23 cellular contexts compared by ENCODE assay signal in genomic region chr12:131134523-131135310, GRCh38.
DNase-seq lines count a peak whose midpoint lies in the region; ATAC-seq and TF ChIP-seq lines count a peak whose summit lies in the region.
"Had no signal": no experiment of that assay in that cellular context is flagged by ENCODE, and none has a peak within 500 bp of the region (broad histone marks: within the 10 kb centered on the region; RNA-seq: fewer than 3 reads in every experiment).

No MANE protein-coding gene starts in this region.

- DNase-seq in right atrium auricular region (ENCODE audit: low spot score) (peak; percentile 49), heart right ventricle (no peak), left lobe of liver (ENCODE audit: low spot score) (peak; percentile 22), osteocyte (ENCODE audit: extremely low spot score, unreplicated experiment) (peak; percentile 46), NCI-H82 treated with DMSO at 0.1 percent for 48 hours (lab: John Stamatoyannopoulos, UW; ENCODE audit: unreplicated experiment) (no peak)
- no peak for DNase-seq in activated CD4-positive, alpha-beta T cell treated with anti-CD3 and anti-CD28 coated beads for 36 hours
- DNase-seq in NK-92 treated with Interleukin-12 subunit alpha and Interleukin-12 subunit beta, amount 100 ng/mL, for 24 hours (lab: John Stamatoyannopoulos, UW), result no peak
- DNase-seq: BE2C, COR-L47, DND-41, HCEC 1CT, KBM-7, MM.1S, NCI-H1092, NCI-H1436, NCI-H187 treated with DMSO at 0.1 percent for 48 hours, NCI-H2107, OCI-M1, SJCRH30 had no signal

- H3K4me3 Mint-ChIP-seq in osteocyte (ENCODE audit: unreplicated experiment), result no peak overlapping the region
- no peak overlapping the region for H3K4me3 Mint-ChIP-seq in activated CD4-positive, alpha-beta T cell treated with anti-CD3 and anti-CD28 coated beads for 36 hours
- H3K4me3 Mint-ChIP-seq: GM23338 had no signal

- CTCF ChIA-PET in activated CD4-positive, alpha-beta T cell treated with anti-CD3 and anti-CD28 coated beads for 36 hours (lab: Charles Lee), result interaction anchor here (1.1 to 4.9 kb wide), 2 partner anchors 18 to 30 kb away, joined by 6 to 102 read pairs; no protein-coding TSS in a partner anchor

- no peaks in the 10 kb centered on the region for H3K27me3 Mint-ChIP-seq in osteocyte (ENCODE audit: unreplicated experiment)
- no peaks in the 10 kb centered on the region for H3K27me3 Mint-ChIP-seq in activated CD4-positive, alpha-beta T cell treated with anti-CD3 and anti-CD28 coated beads for 36 hours

- peaks cover 9% of the 10 kb centered on the region for H3K4me1 Mint-ChIP-seq in osteocyte (ENCODE audit: unreplicated experiment)
- no peaks in the 10 kb centered on the region for H3K4me1 Mint-ChIP-seq in activated CD4-positive, alpha-beta T cell treated with anti-CD3 and anti-CD28 coated beads for 36 hours

- POLR2A ChIA-PET in activated CD4-positive, alpha-beta T cell treated with anti-CD3 and anti-CD28 coated beads for 36 hours (lab: Charles Lee), result no interaction called here

- H3K9me3 ChIP-seq in right atrium auricular region (no peaks in the 10 kb centered on the region), heart right ventricle (no peaks in the 10 kb centered on the region)
- H3K9me3 ChIP-seq: A549, BE2C, SJCRH30 had no signal

- H3K36me3 ChIP-seq in right atrium auricular region, result peaks cover 85% of the 10 kb centered on the region
- H3K36me3 ChIP-seq in heart right ventricle, result peaks cover 0 to 43% (median 0%) of the 10 kb centered on the region in 9 donors
- H3K36me3 ChIP-seq: BE2C, SJCRH30 had no signal

- TF ChIP-seq CTCF in right atrium auricular region (IDR thresholded peaks at IDR 0.05) (no peak), heart right ventricle (IDR thresholded peaks at IDR 0.05) (no peak), osteocyte (IDR thresholded peaks at IDR 0.05) (no peak)

- H3K27ac Mint-ChIP-seq in osteocyte (ENCODE audit: unreplicated experiment), result no peak overlapping the region
- H3K27ac Mint-ChIP-seq in activated CD4-positive, alpha-beta T cell treated with anti-CD3 and anti-CD28 coated beads for 36 hours, result no peak overlapping the region
- H3K27ac Mint-ChIP-seq: GM23338 had no signal

- intact Hi-C loops in heart right ventricle (cut with DNase I), result loop anchor here in 5 of 10 donors (5.0 to 10.0 kb wide), 2 partner anchors 217 to 220 kb away; no protein-coding TSS in a partner anchor
- intact Hi-C loops in activated CD4-positive, alpha-beta T cell treated with anti-CD3 and anti-CD28 coated beads for 36 hours (cut with DNase I, micrococcal nuclease), result loop anchor here (5.0 to 10.0 kb wide), 2 partner anchors 42 to 220 kb away; no protein-coding TSS in a partner anchor

- H3K27me3 ChIP-seq in right atrium auricular region, result no peaks in the 10 kb centered on the region
- H3K27me3 ChIP-seq in heart right ventricle, result no peaks in the 10 kb centered on the region
- H3K27me3 ChIP-seq: BE2C, SJCRH30 had no signal

- H3K4me3 ChIP-seq in right atrium auricular region (no peak overlapping the region), heart right ventricle (no peak overlapping the region)
- H3K4me3 ChIP-seq: A549, GM23338, SJCRH30 had no signal

- ATAC-seq in heart right ventricle (no peak), left lobe of liver (no peak)
- no peak for ATAC-seq in activated CD4-positive, alpha-beta T cell treated with anti-CD3 and anti-CD28 coated beads for 36 hours
- ATAC-seq: A549, GM23338, HepG2 had no signal

- no peaks in the 10 kb centered on the region for H3K36me3 Mint-ChIP-seq in osteocyte (ENCODE audit: unreplicated experiment)
- no peaks in the 10 kb centered on the region for H3K36me3 Mint-ChIP-seq in activated CD4-positive, alpha-beta T cell treated with anti-CD3 and anti-CD28 coated beads for 36 hours (ENCODE audit: low read depth)

- no peak overlapping the region for H3K27ac ChIP-seq in right atrium auricular region
- H3K27ac ChIP-seq in heart right ventricle, result no peak overlapping the region
- H3K27ac ChIP-seq: HL-60, SJCRH30 had no signal

- H3K4me1 ChIP-seq in right atrium auricular region, result peaks cover 0 to 16% of the 10 kb centered on the region in 2 donors
- H3K4me1 ChIP-seq in heart right ventricle, result peaks cover 7 to 18% (median 12%) of the 10 kb centered on the region in 9 donors

- no peaks in the 10 kb centered on the region for H3K9me3 Mint-ChIP-seq in osteocyte (ENCODE audit: unreplicated experiment)
- no peaks in the 10 kb centered on the region for H3K9me3 Mint-ChIP-seq in activated CD4-positive, alpha-beta T cell treated with anti-CD3 and anti-CD28 coated beads for 36 hours (ENCODE audit: low read depth)
- H3K9me3 Mint-ChIP-seq: GM23338 had no signal

- 85 to 89% methylated on average over 9 of the region's 9 CpGs for WGBS in heart right ventricle, 2 donors

Comparison
In these comparisons a context has a peak if more than half of its experiments do, and no peak if none do; other contexts are left out.
1. DNase-seq: peak in right atrium auricular region (single experiment), left lobe of liver (single experiment) and osteocyte (single experiment); none in heart right ventricle (0 of 2), activated CD4-positive, alpha-beta T cell treated with anti-CD3 and anti-CD28 coated beads for 36 hours (single experiment), NK-92 treated with Interleukin-12 subunit alpha and Interleukin-12 subunit beta, amount 100 ng/mL, for 24 hours (single experiment) and NCI-H82 treated with DMSO at 0.1 percent for 48 hours (single experiment).